In genomic region chr13:79589605-79590511, GRCh38 we compare ENCODE assay signal across 15 cellular contexts.
A peak's percentile ranks its signal among the peaks of the same experiment; 100 is the strongest.
DNase-seq lines count a peak whose midpoint lies in the region; ATAC-seq, FAIRE-seq and TF ChIP-seq lines count a peak whose summit lies in the region.
"Had no signal": no experiment of that assay in that cellular context is flagged by ENCODE, and none has a peak within 500 bp of the region (broad histone marks: within the 10 kb centered on the region; RNA-seq: fewer than 3 reads in every experiment).

No MANE protein-coding gene starts in this region.

- no peak for FAIRE-seq in small intestine (lab: Jason Lieb, UNC)

- no peaks in the 10 kb centered on the region for H3K4me1 Mint-ChIP-seq in immature natural killer cell
- H3K4me1 Mint-ChIP-seq in mesothelial cell of epicardium, result peaks cover 3% of the 10 kb centered on the region

- DNase-seq in AG20443 (ENCODE audit: low spot score) (peak; percentile 14), HPDE6-E6E7 (ENCODE audit: extremely low spot score) (peak; percentile 49), RWPE2 (ENCODE audit: low spot score) (no peak), mesenchymal stem cell (no peak), immature natural killer cell (no peak), small intestine (no peak), mesothelial cell of epicardium (ENCODE audit: low spot score in 2 of 2, unreplicated experiment in 2 of 2) (no peak)
- DNase-seq: activated T-cell treated with anti-CD3 and anti-CD28 coated beads, Interleukin-2, amount 50 U/mL, for 1 hour; aorta; effector memory CD8-positive, alpha-beta T cell; GDM1; NCI-H1694; sigmoid colon; uterus had no signal

- TF ChIP-seq CTCF in RWPE2 (IDR thresholded peaks at IDR 0.05; ENCODE audit: poor library complexity, severe bottlenecking) (no peak), mesothelial cell of epicardium (IDR thresholded peaks at IDR 0.05; ENCODE audit: unreplicated experiment) (no peak)

- H2AK5ac ChIP-seq in mesenchymal stem cell (ENCODE audit: low read length, severe bottlenecking), result no peak overlapping the region

- H3K36me3 ChIP-seq in RWPE2 (ENCODE audit: low read depth), result no peaks in the 10 kb centered on the region
- H3K36me3 ChIP-seq in mesenchymal stem cell (ENCODE audit: control insufficient read depth in 1 of 2, insufficient read depth in 2 of 2, low read depth in 1 of 2, low read length in 2 of 2), result no peaks in the 10 kb centered on the region
- H3K36me3 ChIP-seq in small intestine (ENCODE audit: control insufficient read depth in 2 of 2, insufficient read depth in 2 of 2, low read length in 2 of 2), result no peaks in the 10 kb centered on the region
- H3K36me3 ChIP-seq: sigmoid colon, uterus had no signal

- H3K36me3 Mint-ChIP-seq in immature natural killer cell (no peaks in the 10 kb centered on the region), mesothelial cell of epicardium (peaks cover 15% of the 10 kb centered on the region)

- H3K27me3 Mint-ChIP-seq in immature natural killer cell (ENCODE audit: low read depth in 3 of 3) (peaks cover 2 to 4% (median 3%) of the 10 kb centered on the region in 3 donors), mesothelial cell of epicardium (ENCODE audit: low read depth) (no peaks in the 10 kb centered on the region)
- H3K27me3 Mint-ChIP-seq: effector memory CD8-positive, alpha-beta T cell had no signal

- no peak overlapping the region for H2BK5ac ChIP-seq in mesenchymal stem cell (ENCODE audit: low read depth, low read length, poor library complexity, severe bottlenecking)

- no peak overlapping the region for H3K4ac ChIP-seq in mesenchymal stem cell (ENCODE audit: low read depth in 1 of 2, low read length in 2 of 2)

- H3K27ac ChIP-seq in RWPE2 (ENCODE audit: poor library complexity, severe bottlenecking), result peak overlapping the region; percentile 76
- H3K27ac ChIP-seq in mesenchymal stem cell (ENCODE audit: low read length, poor library complexity, severe bottlenecking), result no peak overlapping the region
- H3K27ac ChIP-seq in small intestine (ENCODE audit: low read depth in 1 of 2, low read length in 1 of 2), result no peak overlapping the region
- H3K27ac ChIP-seq: sigmoid colon, uterus had no signal

- WGBS in mesenchymal stem cell, result 96% methylated on average over 6 of the region's 7 CpGs
- 75 to 91% (median 82%) methylated on average over 7 of the region's 7 CpGs for WGBS in small intestine, 3 donors

- ATAC-seq in RWPE2 (ENCODE audit: low read depth) (peak; percentile 78), HG03108 (IDR thresholded peaks at IDR 0.05; ENCODE audit: unreplicated experiment) (no peak)
- ATAC-seq: effector memory CD8-positive, alpha-beta T cell had no signal

- H3K23ac ChIP-seq in mesenchymal stem cell (ENCODE audit: low read length in 2 of 2), result no peak overlapping the region

- peaks cover 19% of the 10 kb centered on the region for H3K4me1 ChIP-seq in RWPE2 (ENCODE audit: insufficient read depth, poor library complexity, severe bottlenecking)
- H3K4me1 ChIP-seq in mesenchymal stem cell (ENCODE audit: control insufficient read depth, insufficient read depth, low read depth, low read length), result no peaks in the 10 kb centered on the region
- H3K4me1 ChIP-seq in small intestine (ENCODE audit: control insufficient read depth in 2 of 2, insufficient read depth in 1 of 2, low read depth in 1 of 2, low read length in 1 of 2), result no peaks in the 10 kb centered on the region
- H3K4me1 ChIP-seq: sigmoid colon, uterus had no signal

- no peak overlapping the region for H2BK120ac ChIP-seq in mesenchymal stem cell (ENCODE audit: low read depth, low read length)

- H3K27me3 ChIP-seq in RWPE2 (ENCODE audit: insufficient read depth, poor library complexity, severe bottlenecking), result no peaks in the 10 kb centered on the region
- H3K27me3 ChIP-seq in mesenchymal stem cell (ENCODE audit: control insufficient read depth in 1 of 2, insufficient read depth in 1 of 2, low read length in 2 of 2), result no peaks in the 10 kb centered on the region
- peaks cover 0 to 2% of the 10 kb centered on the region in 2 donors for H3K27me3 ChIP-seq in small intestine (ENCODE audit: control insufficient read depth in 2 of 2, insufficient read depth in 2 of 2, low read length in 2 of 2)
- H3K27me3 ChIP-seq: sigmoid colon, uterus had no signal

- no peak overlapping the region for H2BK12ac ChIP-seq in mesenchymal stem cell (ENCODE audit: low read length in 2 of 2)

- H3K9me3 Mint-ChIP-seq in immature natural killer cell (peaks cover 0 to 12% (median 5%) of the 10 kb centered on the region in 6 donors), mesothelial cell of epicardium (peaks cover 29% of the 10 kb centered on the region)
- H3K9me3 Mint-ChIP-seq: effector memory CD8-positive, alpha-beta T cell had no signal

- H3K9me3 ChIP-seq in RWPE2 (ENCODE audit: severe bottlenecking), result peaks cover 2% of the 10 kb centered on the region
- H3K9me3 ChIP-seq in mesenchymal stem cell (ENCODE audit: control insufficient read depth, low read length), result peaks cover 3% of the 10 kb centered on the region
- no peaks in the 10 kb centered on the region for H3K9me3 ChIP-seq in small intestine (ENCODE audit: control insufficient read depth, low read depth)
- H3K9me3 ChIP-seq: uterus had no signal

- H3K18ac ChIP-seq in mesenchymal stem cell (ENCODE audit: low read depth in 1 of 2, low read length in 2 of 2), result no peak overlapping the region

- no peak overlapping the region for H3K14ac ChIP-seq in mesenchymal stem cell (ENCODE audit: low read length in 2 of 2)

- H3K4me3 Mint-ChIP-seq in immature natural killer cell (no peak overlapping the region), mesothelial cell of epicardium (no peak overlapping the region)

- peak overlapping the region; percentile 56 for H3K9ac ChIP-seq in mesenchymal stem cell (ENCODE audit: low read length)

- H3K4me3 ChIP-seq in RWPE2 (ENCODE audit: severe bottlenecking), result peak overlapping the region; percentile 11
- H3K4me3 ChIP-seq in mesenchymal stem cell (ENCODE audit: insufficient read depth in 1 of 2, low read depth in 1 of 2, low read length in 2 of 2), result peak overlapping the region in 1 of 2 experiments; percentile 69
- no peak overlapping the region for H3K4me3 ChIP-seq in small intestine (ENCODE audit: low read depth in 1 of 2, low read length in 2 of 2)
- H3K4me3 ChIP-seq: sigmoid colon, uterus had no signal

- H3K4me2 ChIP-seq in mesenchymal stem cell (ENCODE audit: low read length, poor library complexity, severe bottlenecking), result no peak overlapping the region

- H2BK15ac ChIP-seq in mesenchymal stem cell (ENCODE audit: low read depth, poor library complexity, severe bottlenecking), result peak overlapping the region; percentile 77

- H4K91ac ChIP-seq in mesenchymal stem cell (ENCODE audit: low read length), result no peak overlapping the region

- no peak overlapping the region for H3K27ac Mint-ChIP-seq in immature natural killer cell
- H3K27ac Mint-ChIP-seq in mesothelial cell of epicardium, result no peak overlapping the region
- H3K27ac Mint-ChIP-seq: effector memory CD8-positive, alpha-beta T cell had no signal

- no peak overlapping the region for H4K8ac ChIP-seq in mesenchymal stem cell (ENCODE audit: low read length)

- H3K79me1 ChIP-seq in mesenchymal stem cell (replicated peaks; ENCODE audit: low read length, poor library complexity, severe bottlenecking), result no peaks in the 10 kb centered on the region

- no peak overlapping the region for H2AFZ ChIP-seq in mesenchymal stem cell (ENCODE audit: low read depth, low read length)

Comparison
In these comparisons a context has a peak if more than half of its experiments do, and no peak if none do; other contexts are left out.
1. DNase-seq: peak in AG20443 (single experiment) and HPDE6-E6E7 (single experiment); none in RWPE2 (single experiment), mesenchymal stem cell (single experiment), immature natural killer cell (0 of 3), small intestine (single experiment) and mesothelial cell of epicardium (0 of 2).